9 cellular contexts compared by ENCODE assay signal in the genomic region with DNA sequence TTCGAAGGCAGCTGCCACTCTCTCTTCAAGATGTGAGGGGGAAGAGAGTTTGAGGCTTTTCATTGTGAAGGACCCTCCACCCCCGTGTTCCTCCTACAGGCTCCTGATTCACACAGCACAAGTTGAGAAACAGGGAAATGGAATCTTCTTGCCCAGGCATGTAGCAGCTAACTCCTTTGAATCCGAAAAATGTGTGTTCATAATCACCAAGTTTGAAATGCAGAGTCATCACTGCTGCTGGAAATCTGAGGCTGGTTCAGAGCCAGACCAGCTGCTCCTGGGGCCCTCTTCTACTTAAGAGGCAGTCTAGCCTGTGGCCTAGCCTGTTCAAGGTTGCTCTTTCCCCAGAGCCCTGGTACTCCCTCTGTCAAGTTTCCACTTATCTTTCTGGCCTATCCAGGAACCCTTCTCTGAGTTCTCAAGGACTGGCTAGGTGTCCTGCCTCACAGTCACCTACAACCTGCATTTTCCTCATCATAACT. TPM values are rescaled to one million over a fixed set of nuclear protein-coding genes. Genes with fewer than 3 reads are reported as not detected.
DNase-seq lines count a peak whose midpoint lies in the region; ATAC-seq and TF ChIP-seq lines count a peak whose summit lies in the region.
"Had no signal": no experiment of that assay in that cellular context is flagged by ENCODE, and none has a peak within 500 bp of the region (broad histone marks: within the 10 kb centered on the region; RNA-seq: fewer than 3 reads in every experiment).

No MANE protein-coding gene starts in this region.

- H3K27ac ChIP-seq in neural progenitor cell: no peak overlapping the region
- H3K27ac ChIP-seq in effector memory CD4-positive, alpha-beta T cell (ENCODE audit: insufficient read depth, low read length, poor library complexity, severe bottlenecking): no peak overlapping the region

- no peaks in the 10 kb centered on the region for H4K20me1 ChIP-seq in neural progenitor cell (ENCODE audit: low read depth)

- no peak for TF ChIP-seq CTCF in fibroblast of mammary gland (conservative IDR thresholded peaks at IDR 0.05; ENCODE audit: control insufficient read depth, insufficient read depth, low read depth, low read length)
- TF ChIP-seq CTCF in neural progenitor cell (IDR thresholded peaks at IDR 0.05): no peak

- no peaks in the 10 kb centered on the region for H3K4me1 Mint-ChIP-seq in neural progenitor cell
- H3K4me1 Mint-ChIP-seq: naive B cell had no signal

- no peaks in the 10 kb centered on the region for H3F3A ChIP-seq in neural progenitor cell (ENCODE audit: low read depth)

- H3K79me2 ChIP-seq in neural progenitor cell (ENCODE audit: low read depth): no peaks in the 10 kb centered on the region

- H2AFZ ChIP-seq in neural progenitor cell (replicated peaks): no peak overlapping the region

- peaks cover 20% of the 10 kb centered on the region for H3K9me3 Mint-ChIP-seq in neural progenitor cell

- H3K4me3 ChIP-seq in fibroblast of mammary gland (ENCODE audit: control insufficient read depth, low read depth, low read length): no peak overlapping the region
- H3K4me3 ChIP-seq in neural progenitor cell: no peak overlapping the region
- H3K4me3 ChIP-seq in effector memory CD4-positive, alpha-beta T cell (ENCODE audit: insufficient read depth, low read depth, low read length, poor library complexity, severe bottlenecking): no peak overlapping the region

- H3K27me3 ChIP-seq in neural progenitor cell: no peaks in the 10 kb centered on the region
- no peaks in the 10 kb centered on the region for H3K27me3 ChIP-seq in effector memory CD4-positive, alpha-beta T cell (replicated peaks; ENCODE audit: control insufficient read depth, insufficient read depth, low read length, poor library complexity, severe bottlenecking)

- H3K36me3 Mint-ChIP-seq in neural progenitor cell: peaks cover 21% of the 10 kb centered on the region

- no peaks in the 10 kb centered on the region for H3K36me3 ChIP-seq in neural progenitor cell
- no peaks in the 10 kb centered on the region for H3K36me3 ChIP-seq in effector memory CD4-positive, alpha-beta T cell (ENCODE audit: control insufficient read depth, insufficient read depth, low read length)

- no peaks in the 10 kb centered on the region for H3K4me1 ChIP-seq in neural progenitor cell
- H3K4me1 ChIP-seq in effector memory CD4-positive, alpha-beta T cell (ENCODE audit: control insufficient read depth, insufficient read depth, low read length, poor library complexity, severe bottlenecking): no peaks in the 10 kb centered on the region

- no peak for ATAC-seq in GM18873 (IDR thresholded peaks at IDR 0.05; ENCODE audit: low FRiP score, unreplicated experiment)
- ATAC-seq in HG03521 (IDR thresholded peaks at IDR 0.05; ENCODE audit: unreplicated experiment): no peak

- no peak overlapping the region for H3K27ac Mint-ChIP-seq in neural progenitor cell

- peaks cover 2% of the 10 kb centered on the region for H3K27me3 Mint-ChIP-seq in neural progenitor cell (ENCODE audit: insufficient read depth, low read depth)
- H3K27me3 Mint-ChIP-seq: naive B cell had no signal

- no peak overlapping the region for H3K4me3 Mint-ChIP-seq in neural progenitor cell
- H3K4me3 Mint-ChIP-seq: naive B cell had no signal

- no peak overlapping the region for H3K4me2 ChIP-seq in neural progenitor cell

- H3K9me3 ChIP-seq in neural progenitor cell (ENCODE audit: low read depth): no peaks in the 10 kb centered on the region
- no peaks in the 10 kb centered on the region for H3K9me3 ChIP-seq in effector memory CD4-positive, alpha-beta T cell (ENCODE audit: control insufficient read depth, low read length)

- no peak overlapping the region for H3K9ac ChIP-seq in neural progenitor cell

- DNase-seq in DMS79 (lab: John Stamatoyannopoulos, UW) (peak; percentile 83), NOMO-1 treated with dmso at 0.1 percent for 144 hours (lab: John Stamatoyannopoulos, UW; ENCODE audit: unreplicated experiment) (peak; percentile 28), fibroblast of mammary gland (ENCODE audit: low read depth) (peak; percentile 83), putamen (ENCODE audit: low spot score) (peak; percentile 80), neural progenitor cell (ENCODE audit: low spot score) (no peak)
- DNase-seq in effector memory CD4-positive, alpha-beta T cell: no peak
- DNase-seq: naive B cell had no signal

RNA-seq across cellular contexts. Expression of a gene that starts 28.7 kb away (rescaled TPM):
- 20.9 and 27.6 TPM in 2 replicates for total RNA-seq in neural progenitor cell (ENCODE audit: low replicate concordance)

RNA-seq across cellular contexts. Expression of a gene that starts 28.9 kb away (rescaled TPM):
- 56.8 and 66.4 TPM in 2 replicates for total RNA-seq in neural progenitor cell (ENCODE audit: low replicate concordance)

RNA-seq across cellular contexts. Expression of a gene that starts 53.4 kb away (rescaled TPM):
- total RNA-seq in neural progenitor cell (ENCODE audit: low replicate concordance): 22.1 and 26.6 TPM in 2 replicates

Comparison
In these comparisons a context has a peak if more than half of its experiments do, and no peak if none do; other contexts are left out.
1. DNase-seq: peak in DMS79 (single experiment), NOMO-1 treated with dmso at 0.1 percent for 144 hours (single experiment), fibroblast of mammary gland (single experiment) and putamen (single experiment); none in neural progenitor cell (single experiment) and effector memory CD4-positive, alpha-beta T cell (0 of 3).